Comparison of ENCODE assay signal across 8 cellular contexts in the genomic region with DNA sequence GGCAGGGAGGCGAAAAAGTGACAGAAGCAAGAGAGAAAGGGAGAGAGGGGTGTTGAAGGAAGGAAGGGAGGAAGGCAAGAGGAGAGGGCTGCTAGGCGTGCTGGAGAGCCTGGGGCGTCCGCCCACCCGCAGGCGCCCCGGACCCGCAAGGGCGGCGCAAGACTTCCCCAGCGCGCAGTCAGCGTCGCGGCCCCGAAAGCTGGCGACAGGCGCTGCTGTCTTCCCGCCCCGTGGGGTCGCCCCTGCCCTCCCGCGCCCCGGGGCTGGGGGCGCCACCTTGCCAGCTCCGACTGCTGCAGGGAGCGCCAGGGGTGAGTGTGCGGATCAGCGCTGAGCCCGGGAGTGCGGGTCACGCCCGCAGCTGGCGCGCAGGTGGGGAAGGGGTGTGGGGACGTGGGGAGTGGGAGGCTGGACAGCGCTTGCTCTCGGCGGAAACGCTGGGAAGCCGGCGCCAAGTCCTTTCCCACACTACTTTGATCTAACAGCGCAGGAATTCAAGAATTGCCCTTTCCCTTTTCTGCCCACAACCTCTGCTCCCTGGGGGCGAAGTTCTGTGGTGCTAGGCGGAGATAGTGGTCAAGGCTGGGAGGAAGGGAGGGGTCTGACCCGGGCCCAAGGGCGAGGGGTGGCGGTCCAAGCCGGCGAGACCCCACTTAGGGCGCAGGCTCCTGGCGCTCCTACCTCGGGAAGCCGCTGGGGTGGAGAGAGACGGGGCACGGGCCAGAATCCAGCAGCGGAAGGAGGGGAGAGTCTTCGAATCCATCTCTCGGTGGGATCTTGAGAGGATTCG.
DNase-seq lines count a peak whose midpoint lies in the region; ATAC-seq lines count a peak whose summit lies in the region.

Gene HTR1F, plus strand, starts transcription at position 175 of the 790 bp plus-strand sequence.

- H3K9me3 ChIP-seq in iPS-18c (ENCODE audit: control insufficient read depth, insufficient read depth, low read length) = no peaks in the 10 kb centered on the region

- no peak for DNase-seq in T-helper 2 cell treated with Interferon-gamma antibody and Interleukin-4, amounts not matched to agents 5 μg/mL and 100 μg/mL, for 36 hours (ENCODE audit: low spot score)
- DNase-seq in T-helper 2 cell (no peak), NCI-H1092 (lab: John Stamatoyannopoulos, UW) (no peak), germinal center (ENCODE audit: low spot score) (no peak)
- peak; percentile 18 for DNase-seq in activated naive CD8-positive, alpha-beta T cell treated with anti-CD3 and anti-CD28 coated beads, Interleukin-2, amount 50 U/mL, for 24 hours
- DNase-seq in stimulated activated effector memory CD8-positive, alpha-beta T cell treated with anti-CD3 and anti-CD28 coated beads, Interleukin-12 subunit alpha, Interleukin-12 subunit beta, amount 100 ng/mL, for 72 hours (ENCODE audit: low spot score in 2 of 2) = no peak
- DNase-seq in stimulated activated CD4-positive, alpha-beta T cell treated with anti-CD3 and anti-CD28 coated beads, Interleukin-4, amount 100 ng/mL, for 1 hour = no peak

- peak within 1 kb of the TSS; percentile 70 for H3K4me3 Mint-ChIP-seq in T-helper 2 cell treated with Interferon-gamma antibody and Interleukin-4, amounts not matched to agents 5 μg/mL and 100 μg/mL, for 36 hours
- peak within 1 kb of the TSS; percentile 78 for H3K4me3 Mint-ChIP-seq in activated naive CD8-positive, alpha-beta T cell treated with anti-CD3 and anti-CD28 coated beads, Interleukin-2, amount 50 U/mL, for 24 hours
- H3K4me3 Mint-ChIP-seq in stimulated activated effector memory CD8-positive, alpha-beta T cell treated with anti-CD3 and anti-CD28 coated beads, Interleukin-12 subunit alpha, Interleukin-12 subunit beta, amount 100 ng/mL, for 72 hours = peak within 1 kb of the TSS; percentile 52

- no peaks in the 10 kb centered on the region for H3K9me3 Mint-ChIP-seq in T-helper 2 cell treated with Interferon-gamma antibody and Interleukin-4, amounts not matched to agents 5 μg/mL and 100 μg/mL, for 36 hours
- H3K9me3 Mint-ChIP-seq in activated naive CD8-positive, alpha-beta T cell treated with anti-CD3 and anti-CD28 coated beads, Interleukin-2, amount 50 U/mL, for 24 hours = no peaks in the 10 kb centered on the region
- H3K9me3 Mint-ChIP-seq in stimulated activated effector memory CD8-positive, alpha-beta T cell treated with anti-CD3 and anti-CD28 coated beads, Interleukin-12 subunit alpha, Interleukin-12 subunit beta, amount 100 ng/mL, for 72 hours = no peaks in the 10 kb centered on the region

- peaks cover 55% of the 10 kb centered on the region for H3K27me3 Mint-ChIP-seq in T-helper 2 cell treated with Interferon-gamma antibody and Interleukin-4, amounts not matched to agents 5 μg/mL and 100 μg/mL, for 36 hours (ENCODE audit: low read depth)
- H3K27me3 Mint-ChIP-seq in activated naive CD8-positive, alpha-beta T cell treated with anti-CD3 and anti-CD28 coated beads, Interleukin-2, amount 50 U/mL, for 24 hours = peaks cover 69% of the 10 kb centered on the region

- H3K4me3 ChIP-seq in iPS-18c (ENCODE audit: insufficient read depth, low read depth, low read length) = peak within 1 kb of the TSS; percentile 70

- peaks cover 9% of the 10 kb centered on the region for H3K4me1 Mint-ChIP-seq in T-helper 2 cell treated with Interferon-gamma antibody and Interleukin-4, amounts not matched to agents 5 μg/mL and 100 μg/mL, for 36 hours (ENCODE audit: low read depth)
- H3K4me1 Mint-ChIP-seq in activated naive CD8-positive, alpha-beta T cell treated with anti-CD3 and anti-CD28 coated beads, Interleukin-2, amount 50 U/mL, for 24 hours = peaks cover 41% of the 10 kb centered on the region
- H3K4me1 Mint-ChIP-seq in stimulated activated effector memory CD8-positive, alpha-beta T cell treated with anti-CD3 and anti-CD28 coated beads, Interleukin-12 subunit alpha, Interleukin-12 subunit beta, amount 100 ng/mL, for 72 hours = peaks cover 28% of the 10 kb centered on the region

- peak; percentile 62 for ATAC-seq in activated naive CD8-positive, alpha-beta T cell treated with anti-CD3 and anti-CD28 coated beads, Interleukin-2, amount 50 U/mL, for 24 hours
- ATAC-seq in stimulated activated effector memory CD8-positive, alpha-beta T cell treated with anti-CD3 and anti-CD28 coated beads, Interleukin-12 subunit alpha, Interleukin-12 subunit beta, amount 100 ng/mL, for 72 hours = peak; percentile 57

- H3K27ac Mint-ChIP-seq in T-helper 2 cell treated with Interferon-gamma antibody and Interleukin-4, amounts not matched to agents 5 μg/mL and 100 μg/mL, for 36 hours = peak within 1 kb of the TSS; percentile 4
- no peak within 1 kb of the TSS for H3K27ac Mint-ChIP-seq in activated naive CD8-positive, alpha-beta T cell treated with anti-CD3 and anti-CD28 coated beads, Interleukin-2, amount 50 U/mL, for 24 hours
- no peak within 1 kb of the TSS for H3K27ac Mint-ChIP-seq in stimulated activated effector memory CD8-positive, alpha-beta T cell treated with anti-CD3 and anti-CD28 coated beads, Interleukin-12 subunit alpha, Interleukin-12 subunit beta, amount 100 ng/mL, for 72 hours

- H3K36me3 Mint-ChIP-seq in T-helper 2 cell treated with Interferon-gamma antibody and Interleukin-4, amounts not matched to agents 5 μg/mL and 100 μg/mL, for 36 hours (ENCODE audit: low read depth) = no peaks in the 10 kb centered on the region
- no peaks in the 10 kb centered on the region for H3K36me3 Mint-ChIP-seq in activated naive CD8-positive, alpha-beta T cell treated with anti-CD3 and anti-CD28 coated beads, Interleukin-2, amount 50 U/mL, for 24 hours (ENCODE audit: low read depth)
- no peaks in the 10 kb centered on the region for H3K36me3 Mint-ChIP-seq in stimulated activated effector memory CD8-positive, alpha-beta T cell treated with anti-CD3 and anti-CD28 coated beads, Interleukin-12 subunit alpha, Interleukin-12 subunit beta, amount 100 ng/mL, for 72 hours
